Comparison of ENCODE assay signal across 14 cellular contexts in the genomic region with DNA sequence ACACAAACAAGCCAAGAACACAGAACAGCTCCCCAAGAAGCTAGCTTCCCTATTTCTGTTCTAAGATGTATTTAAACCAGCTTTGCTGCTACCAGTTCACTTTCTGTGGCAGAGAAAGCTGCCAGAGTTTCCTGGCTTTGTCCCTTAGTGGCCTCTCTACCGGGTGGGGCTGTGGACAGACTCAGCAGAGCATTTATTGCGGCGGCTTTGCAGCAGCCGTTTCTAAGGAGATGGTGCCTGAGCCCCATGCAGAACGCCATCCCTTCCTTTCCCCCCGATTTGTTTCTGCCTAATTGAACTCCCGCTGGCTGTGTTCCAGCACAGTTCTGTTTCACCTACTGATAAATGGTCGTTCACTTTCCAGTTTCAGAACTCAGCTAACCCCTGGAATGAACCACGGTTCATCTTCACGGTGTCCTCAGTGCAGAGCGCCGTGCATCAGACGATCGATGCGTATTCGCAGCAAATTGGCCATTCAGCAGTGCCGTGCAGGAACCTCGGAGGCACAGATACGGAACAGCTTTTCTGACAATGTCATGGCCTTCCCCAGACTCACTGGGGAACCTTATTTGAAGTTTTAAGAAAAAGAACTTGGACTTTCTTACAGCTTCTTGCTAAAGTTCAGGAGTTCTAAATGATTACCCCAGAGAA. TPM values are rescaled to one million over a fixed set of nuclear protein-coding genes. Genes with fewer than 3 reads are reported as not detected.
DNase-seq lines count a peak whose midpoint lies in the region; ATAC-seq, FAIRE-seq and TF ChIP-seq lines count a peak whose summit lies in the region.
"Had no signal": no experiment of that assay in that cellular context is flagged by ENCODE, and none has a peak within 500 bp of the region (broad histone marks: within the 10 kb centered on the region; RNA-seq: fewer than 3 reads in every experiment).

No MANE protein-coding gene starts in this region.

- H3K4me2 ChIP-seq in astrocyte (ENCODE audit: low read length) = peak overlapping the region; percentile 82

- peak overlapping the region; percentile 72 for H2AFZ ChIP-seq in astrocyte (ENCODE audit: low read depth, low read length)

- no peaks in the 10 kb centered on the region for H3K36me3 ChIP-seq in astrocyte (ENCODE audit: insufficient read depth, low read length)

- no peak overlapping the region for H3K9ac ChIP-seq in astrocyte (ENCODE audit: low read length)

- H3K9me3 Mint-ChIP-seq in astrocyte (ENCODE audit: unreplicated experiment) = peaks cover 14% of the 10 kb centered on the region
- H3K9me3 Mint-ChIP-seq in naive B cell = peaks cover 0 to 20% (median 18%) of the 10 kb centered on the region in 7 donors

- H3K27ac ChIP-seq in astrocyte (ENCODE audit: low read depth, low read length) = no peak overlapping the region
- H3K27ac ChIP-seq: C4-2B had no signal

- DNase-seq in CD1c-positive myeloid dendritic cell (ENCODE audit: extremely low spot score) = peak; percentile 19
- no peak for DNase-seq in astrocyte (ENCODE audit: low read depth)
- peak; percentile 3 for DNase-seq in naive B cell
- DNase-seq in NCI-H1048 (lab: John Stamatoyannopoulos, UW) = no peak
- no peak for DNase-seq in activated T-cell treated with anti-CD3 and anti-CD28 coated beads, Interleukin-2, amount 50 U/mL, for 1 hour
- DNase-seq: activated CD4-positive, alpha-beta T cell treated with anti-CD3 and anti-CD28 coated beads for 36 hours; activated naive CD4-positive, alpha-beta T cell treated with anti-CD3 and anti-CD28 coated beads, Interleukin-2, amount 50 U/mL, for 16 hours; effector memory CD4-positive, alpha-beta T cell; NCI-H187 treated with DMSO at 0.1 percent for 48 hours; stimulated activated naive CD8-positive, alpha-beta T cell treated with anti-CD3 and anti-CD28 coated beads, Interleukin-15, amount 100 ng/mL, for 72 hours had no signal

- no peaks in the 10 kb centered on the region for H3K4me1 Mint-ChIP-seq in astrocyte (ENCODE audit: low read depth, unreplicated experiment)
- peaks cover 24 to 31% (median 27%) of the 10 kb centered on the region in 3 donors for H3K4me1 Mint-ChIP-seq in naive B cell
- H3K4me1 Mint-ChIP-seq: activated CD4-positive, alpha-beta T cell treated with anti-CD3 and anti-CD28 coated beads for 36 hours; stimulated activated naive CD8-positive, alpha-beta T cell treated with anti-CD3 and anti-CD28 coated beads, Interleukin-15, amount 100 ng/mL, for 72 hours had no signal

- H3K4me3 Mint-ChIP-seq in astrocyte (ENCODE audit: unreplicated experiment) (no peak overlapping the region), naive B cell (peak overlapping the region; percentile 31 to 90 (median 73))
- H3K4me3 Mint-ChIP-seq: activated CD4-positive, alpha-beta T cell treated with anti-CD3 and anti-CD28 coated beads for 36 hours; stimulated activated naive CD8-positive, alpha-beta T cell treated with anti-CD3 and anti-CD28 coated beads, Interleukin-15, amount 100 ng/mL, for 72 hours had no signal

- H3K36me3 Mint-ChIP-seq in astrocyte (ENCODE audit: low read depth, unreplicated experiment) (peaks cover 1% of the 10 kb centered on the region), naive B cell (peaks cover 10 to 12% of the 10 kb centered on the region in 2 donors)

- no peaks in the 10 kb centered on the region for H3K9me3 ChIP-seq in astrocyte (ENCODE audit: insufficient read depth, low read depth, low read length)

- no peak overlapping the region for H3K4me3 ChIP-seq in astrocyte (ENCODE audit: insufficient read depth, low read depth, low read length)

- no peak for TF ChIP-seq CTCF in astrocyte (IDR thresholded peaks at IDR 0.05; ENCODE audit: insufficient read depth, low read depth, low read length)

- FAIRE-seq in astrocyte (lab: Jason Lieb, UNC) = no peak

- H3K27me3 ChIP-seq in astrocyte (ENCODE audit: insufficient read depth, low read length) = peaks cover 3% of the 10 kb centered on the region

- ATAC-seq in HG02678 (IDR thresholded peaks at IDR 0.05; ENCODE audit: unreplicated experiment) (peak; percentile 55), naive B cell (ENCODE audit: low read depth in 2 of 2) (peak; percentile 26 to 35), GM18519 (IDR thresholded peaks at IDR 0.05; ENCODE audit: low FRiP score, unreplicated experiment) (no peak), HG03095 (IDR thresholded peaks at IDR 0.05; ENCODE audit: unreplicated experiment) (no peak)
- ATAC-seq: activated CD4-positive, alpha-beta T cell treated with anti-CD3 and anti-CD28 coated beads for 36 hours; stimulated activated naive CD8-positive, alpha-beta T cell treated with anti-CD3 and anti-CD28 coated beads, Interleukin-15, amount 100 ng/mL, for 72 hours had no signal

- H4K20me1 ChIP-seq in astrocyte (ENCODE audit: insufficient read depth, low read length) = no peaks in the 10 kb centered on the region

- H3K27ac Mint-ChIP-seq in astrocyte (ENCODE audit: unreplicated experiment) (no peak overlapping the region), naive B cell (peak overlapping the region in 2 of 6 donors; percentile 19 to 47)
- H3K27ac Mint-ChIP-seq: activated CD4-positive, alpha-beta T cell treated with anti-CD3 and anti-CD28 coated beads for 36 hours; stimulated activated naive CD8-positive, alpha-beta T cell treated with anti-CD3 and anti-CD28 coated beads, Interleukin-15, amount 100 ng/mL, for 72 hours had no signal

- H3K4me1 ChIP-seq in astrocyte (ENCODE audit: insufficient read depth, low read length) = no peaks in the 10 kb centered on the region

- H3K27me3 Mint-ChIP-seq in astrocyte (ENCODE audit: low read depth, unreplicated experiment) = peaks cover 2% of the 10 kb centered on the region
- H3K27me3 Mint-ChIP-seq in naive B cell = peaks cover 3 to 4% (median 3%) of the 10 kb centered on the region in 3 donors
- H3K27me3 Mint-ChIP-seq: stimulated activated naive CD8-positive, alpha-beta T cell treated with anti-CD3 and anti-CD28 coated beads, Interleukin-15, amount 100 ng/mL, for 72 hours had no signal

- H3K79me2 ChIP-seq in astrocyte (ENCODE audit: insufficient read depth, low read length) = no peaks in the 10 kb centered on the region

RNA-seq across cellular contexts. Expression of a gene that starts 33.9 kb away (rescaled TPM):
- 3.9 and 5.0 TPM in 2 replicates for total RNA-seq in astrocyte
- 1 to 10 TPM in 5 of 6 donors, not detected in 1; 1.0 to 2.3 (median 2.0) TPM for polyA plus RNA-seq in naive B cell (ENCODE audit: low read depth in 6 of 6)

Comparison
In these comparisons a context has a peak if more than half of its experiments do, and no peak if none do; other contexts are left out.
1. DNase-seq: peak in CD1c-positive myeloid dendritic cell (single experiment) and naive B cell (single experiment); none in astrocyte (single experiment), NCI-H1048 (single experiment) and activated T-cell treated with anti-CD3 and anti-CD28 coated beads, Interleukin-2, amount 50 U/mL, for 1 hour (single experiment).
2. ATAC-seq: peak in HG02678 (single experiment) and naive B cell (2 of 2); none in GM18519 (single experiment) and HG03095 (single experiment).